In the genomic region with DNA sequence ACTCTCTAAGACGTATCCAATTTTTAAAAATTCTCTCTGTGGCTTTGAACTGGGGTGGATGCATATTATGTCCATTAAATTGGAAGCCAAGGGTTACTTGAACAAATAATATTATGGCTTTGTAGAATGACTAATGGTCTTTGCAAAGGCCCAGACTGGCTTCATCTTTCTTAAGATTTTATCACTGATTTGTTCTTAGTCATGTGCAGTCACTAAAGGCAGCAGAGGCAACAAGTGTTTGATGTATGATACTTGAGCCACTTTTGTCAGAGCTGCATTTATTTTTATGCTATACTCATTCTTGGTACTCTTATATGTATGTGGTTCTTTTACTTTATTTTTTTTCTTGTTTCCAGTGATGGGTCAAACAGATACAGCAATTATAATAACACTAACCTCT, we compare ENCODE assay signal across 1 cellular context.
TF ChIP-seq lines count a peak whose summit lies in the region.

No MANE protein-coding gene starts in this region.

TF ChIP-seq in IMR-90, 13 proteins besides CTCF, POLR2A, EP300 and RAD21:
- TF ChIP-seq RCOR1 (IDR thresholded peaks at IDR 0.05; ENCODE audit: insufficient replicate concordance, low read length) (no peak), NFE2L2 (IDR thresholded peaks at IDR 0.05; ENCODE audit: low read depth, low read length) (no peak), BHLHE40 (IDR thresholded peaks at IDR 0.05; ENCODE audit: low read depth, low read length) (peak; percentile 52)
TF ChIP-seq in IMR-90: peak in this region for 1.
